ENCODE assay signal across 32 cellular contexts in genomic region chr18:56383349-56383748, GRCh38.
"Had no signal": no experiment of that assay in that cellular context is flagged by ENCODE, and none has a peak within 500 bp of the region (broad histone marks: within the 10 kb centered on the region; RNA-seq: fewer than 3 reads in every experiment).

No MANE protein-coding gene starts in this region.

- H3K36me3 ChIP-seq: MG63 had no signal

- H3K9me3 ChIP-seq: MG63 had no signal

- H3K4me3 ChIP-seq: MG63 had no signal

- DNase-seq: Karpas-422, Kasumi-1, MG63, MM.1S, MV-4-11, NCI-H1048, NCI-H1092, NCI-H1092 treated with DMSO at 0.1 percent for 48 hours, NCI-H1105, NCI-H1105 treated with DMSO at 0.1 percent for 48 hours, NCI-H1417, NCI-H1417 treated with DMSO at 0.1 percent for 48 hours, NCI-H1436, NCI-H146, NCI-H1694, NCI-H1694 treated with DMSO at 0.1 percent for 48 hours, NCI-H187, NCI-H187 treated with DMSO at 0.1 percent for 48 hours, NCI-H1930, NCI-H2029, NCI-H2029 treated with DMSO at 0.1 percent for 48 hours, NCI-H2081, NCI-H2081 treated with DMSO at 0.1 percent for 48 hours, NCI-H2107, NCI-H2171, NCI-H2171 treated with DMSO at 0.1 percent for 48 hours, NCI-H2227 treated with DMSO at 0.1 percent for 48 hours, NCI-H345, NCI-H510A, NCI-H510A treated with DMSO at 0.1 percent for 48 hours, NCI-H524, NCI-H524 treated with DMSO at 0.1 percent for 48 hours had no signal

- H3K27me3 ChIP-seq: MG63 had no signal
